Comparison of ENCODE assay signal across 2 cellular contexts in genomic region chr17:72142097-72142496, GRCh38. TPM values are rescaled to one million over a fixed set of nuclear protein-coding genes. Genes with fewer than 3 reads are reported as not detected.
"Had no signal": no experiment of that assay in that cellular context is flagged by ENCODE, and none has a peak within 500 bp of the region (broad histone marks: within the 10 kb centered on the region; RNA-seq: fewer than 3 reads in every experiment).

No MANE protein-coding gene starts in this region.

RNA-seq across cellular contexts. Expression of gene SOX9, which starts 21.3 kb away (rescaled TPM):
- total RNA-seq: lung microvascular endothelial cell, mononuclear cell had no signal
